In the genomic region with DNA sequence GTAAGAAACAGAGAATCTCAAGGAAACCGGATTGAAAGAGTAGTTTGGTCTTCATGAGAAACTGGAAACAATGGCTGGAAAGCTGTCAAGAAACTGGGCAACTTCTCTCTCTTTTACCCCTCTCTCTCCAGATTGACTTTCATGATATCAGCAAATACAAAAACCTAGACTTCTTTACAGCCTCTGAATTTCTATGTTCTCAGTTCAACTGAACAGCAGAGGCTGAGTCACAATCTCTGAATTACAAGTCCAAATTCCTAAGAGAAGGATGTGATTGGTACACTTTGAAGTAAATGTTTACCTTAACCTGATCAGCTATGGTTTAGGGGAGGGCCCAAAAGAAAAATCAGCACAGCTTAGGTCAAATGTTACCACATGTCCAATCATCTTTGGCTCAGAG, we compare ENCODE assay signal across 18 cellular contexts.
DNase-seq lines count a peak whose midpoint lies in the region; ATAC-seq and TF ChIP-seq lines count a peak whose summit lies in the region.
"Had no signal": no experiment of that assay in that cellular context is flagged by ENCODE, and none has a peak within 500 bp of the region (broad histone marks: within the 10 kb centered on the region; RNA-seq: fewer than 3 reads in every experiment).

No MANE protein-coding gene starts in this region.

- intact Hi-C loops in adrenal gland (cut with DNase I), result no loop called here

- H3K4me3 Mint-ChIP-seq in naive thymus-derived CD8-positive, alpha-beta T cell, result no peak overlapping the region
- H3K4me3 Mint-ChIP-seq: GM23338 had no signal

- DNase-seq in EH (ENCODE audit: low read depth) (peak; percentile 27), RWPE2 (ENCODE audit: low spot score) (no peak), epithelial cell of esophagus (ENCODE audit: low read depth) (peak; percentile 15), kidney tubule cell (ENCODE audit: low spot score) (peak; percentile 54), adrenal gland (no peak)
- no peak for DNase-seq in effector CD8-positive, alpha-beta T cell (lab: John Stamatoyannopoulos, UW)
- no peak for DNase-seq in naive thymus-derived CD8-positive, alpha-beta T cell
- DNase-seq: ACHN, COR-L47, KG1, NCI-H1048, NCI-H146, NCI-H2081, NCI-H524, Peyer's patch, SHP77 had no signal

- H3K36me3 ChIP-seq in RWPE2 (ENCODE audit: low read depth) (no peaks in the 10 kb centered on the region), adrenal gland (replicated peaks in 1 of 2) (no peaks in the 10 kb centered on the region)
- H3K36me3 ChIP-seq: Peyer's patch had no signal

- H3K27ac Mint-ChIP-seq in naive thymus-derived CD8-positive, alpha-beta T cell, result no peak overlapping the region
- H3K27ac Mint-ChIP-seq: GM23338 had no signal

- no peaks in the 10 kb centered on the region for H3K36me3 Mint-ChIP-seq in naive thymus-derived CD8-positive, alpha-beta T cell

- no peak for TF ChIP-seq POLR2A in adrenal gland (IDR thresholded peaks at IDR 0.05)

- WGBS in adrenal gland, 4 donors, result 76 to 90% (median 87%) methylated on average over 1 of the region's 1 CpG

- no peak overlapping the region for H3K4me3 ChIP-seq in RWPE2 (ENCODE audit: severe bottlenecking)
- no peak overlapping the region for H3K4me3 ChIP-seq in epithelial cell of esophagus (ENCODE audit: low read length)
- no peak overlapping the region for H3K4me3 ChIP-seq in adrenal gland
- H3K4me3 ChIP-seq: GM23338, Peyer's patch had no signal

- H3K9me3 ChIP-seq in RWPE2 (ENCODE audit: severe bottlenecking) (no peaks in the 10 kb centered on the region), adrenal gland (replicated peaks in 1 of 3) (no peaks in the 10 kb centered on the region)
- H3K9me3 ChIP-seq: Peyer's patch had no signal

- POLR2A ChIA-PET in naive thymus-derived CD8-positive, alpha-beta T cell (lab: Charles Lee), result no interaction called here

- no peaks in the 10 kb centered on the region for H3K27me3 Mint-ChIP-seq in naive thymus-derived CD8-positive, alpha-beta T cell

- peak; percentile 74 for ATAC-seq in RWPE2 (ENCODE audit: low read depth)
- no peak for ATAC-seq in GM21423 (IDR thresholded peaks at IDR 0.05; ENCODE audit: unreplicated experiment)
- ATAC-seq in naive thymus-derived CD8-positive, alpha-beta T cell, result no peak
- ATAC-seq: GM23338 had no signal

- TF ChIP-seq CTCF in RWPE2 (IDR thresholded peaks at IDR 0.05; ENCODE audit: poor library complexity, severe bottlenecking) (no peak), epithelial cell of esophagus (IDR thresholded peaks at IDR 0.05; ENCODE audit: insufficient read depth, low read depth, low read length, missing control alignments) (no peak), adrenal gland (IDR thresholded peaks at IDR 0.05) (no peak)

- H3K27ac ChIP-seq in RWPE2 (ENCODE audit: poor library complexity, severe bottlenecking) (peak overlapping the region; percentile 13), adrenal gland (no peak overlapping the region)
- H3K27ac ChIP-seq: Peyer's patch had no signal

- H3K27me3 ChIP-seq in RWPE2 (ENCODE audit: insufficient read depth, poor library complexity, severe bottlenecking) (no peaks in the 10 kb centered on the region), adrenal gland (peaks cover 9% of the 10 kb centered on the region)
- H3K27me3 ChIP-seq: Peyer's patch had no signal

- peaks cover 0 to 2% (median 0%) of the 10 kb centered on the region in 9 donors for H3K9me3 Mint-ChIP-seq in naive thymus-derived CD8-positive, alpha-beta T cell
- H3K9me3 Mint-ChIP-seq: GM23338 had no signal

- H3K4me1 ChIP-seq in RWPE2 (ENCODE audit: insufficient read depth, poor library complexity, severe bottlenecking) (peaks cover 6% of the 10 kb centered on the region), adrenal gland (replicated peaks in 1 of 2) (no peaks in the 10 kb centered on the region)
- H3K4me1 ChIP-seq: Peyer's patch had no signal

- H3K4me1 Mint-ChIP-seq in naive thymus-derived CD8-positive, alpha-beta T cell, result no peaks in the 10 kb centered on the region

Comparison
In these comparisons a context has a peak if more than half of its experiments do, and no peak if none do; other contexts are left out.
1. DNase-seq: peak in EH (single experiment), epithelial cell of esophagus (single experiment) and kidney tubule cell (single experiment); none in RWPE2 (single experiment), effector CD8-positive, alpha-beta T cell (single experiment), adrenal gland (0 of 7) and naive thymus-derived CD8-positive, alpha-beta T cell (0 of 10).